8 cellular contexts compared by ENCODE assay signal in genomic region chr6:111709615-111710398, GRCh38.
A peak's percentile ranks its signal among the peaks of the same experiment; 100 is the strongest.
DNase-seq lines count a peak whose midpoint lies in the region; ATAC-seq and TF ChIP-seq lines count a peak whose summit lies in the region.

No MANE protein-coding gene starts in this region.

- H3K36me3 Mint-ChIP-seq in activated CD8-positive, alpha-beta memory T cell treated with anti-CD3 and anti-CD28 coated beads, Interleukin-2, amount 10 ng/mL, durations not matched to agents 7 days and 5 days, result peaks cover 48% of the 10 kb centered on the region
- peaks cover 43% of the 10 kb centered on the region for H3K36me3 Mint-ChIP-seq in endothelial cell (ENCODE audit: low read depth, unreplicated experiment)

- no peaks in the 10 kb centered on the region for H3K9me3 Mint-ChIP-seq in activated CD8-positive, alpha-beta memory T cell treated with anti-CD3 and anti-CD28 coated beads, Interleukin-2, amount 10 ng/mL, durations not matched to agents 7 days and 5 days (ENCODE audit: low read depth)
- H3K9me3 Mint-ChIP-seq in endothelial cell (ENCODE audit: unreplicated experiment), result no peaks in the 10 kb centered on the region

- 11 to 29% (median 20%) methylated on average over 5 of the region's 5 CpGs for WGBS in stomach, 5 donors

- peak; percentile 79 for TF ChIP-seq CTCF in endothelial cell (IDR thresholded peaks at IDR 0.05; ENCODE audit: unreplicated experiment)
- TF ChIP-seq CTCF in stomach (IDR thresholded peaks at IDR 0.05), result peak in 5 of 7 experiments; percentile 46 to 87 (median 76)

- intact Hi-C loops in stomach (cut with DNase I; ENCODE audit: low total_unique reads), result loop anchor here (5.0 to 10.0 kb wide), 2 partner anchors 287 to 325 kb away; no protein-coding TSS in a partner anchor

- no peak overlapping the region for H3K4me3 Mint-ChIP-seq in activated CD8-positive, alpha-beta memory T cell treated with anti-CD3 and anti-CD28 coated beads, Interleukin-2, amount 10 ng/mL, durations not matched to agents 7 days and 5 days
- H3K4me3 Mint-ChIP-seq in endothelial cell (ENCODE audit: unreplicated experiment), result no peak overlapping the region

- DNase-seq in COLO668 (lab: John Stamatoyannopoulos, UW; ENCODE audit: unreplicated experiment), result peak; percentile 21
- peak; percentile 71 for DNase-seq in NCI-H748 (lab: John Stamatoyannopoulos, UW; ENCODE audit: unreplicated experiment)
- peak; percentile 70 for DNase-seq in activated CD8-positive, alpha-beta memory T cell treated with anti-CD3 and anti-CD28 coated beads, Interleukin-2, amount 10 ng/mL, durations not matched to agents 7 days and 5 days
- peak; percentile 45 for DNase-seq in endothelial cell (ENCODE audit: low spot score)
- DNase-seq in stomach, result peak; percentile 69

- peak overlapping the region; percentile 73 for H3K27ac Mint-ChIP-seq in activated CD8-positive, alpha-beta memory T cell treated with anti-CD3 and anti-CD28 coated beads, Interleukin-2, amount 10 ng/mL, durations not matched to agents 7 days and 5 days
- peak overlapping the region; percentile 10 for H3K27ac Mint-ChIP-seq in endothelial cell (ENCODE audit: unreplicated experiment)

- ATAC-seq in GM19395 (IDR thresholded peaks at IDR 0.05; ENCODE audit: unreplicated experiment) (peak; percentile 91), HG03558 (IDR thresholded peaks at IDR 0.05; ENCODE audit: extremely low read depth, unreplicated experiment) (peak; percentile 62)
- peak; percentile 82 for ATAC-seq in activated CD8-positive, alpha-beta memory T cell treated with anti-CD3 and anti-CD28 coated beads, Interleukin-2, amount 10 ng/mL, durations not matched to agents 7 days and 5 days

- H3K4me3 ChIP-seq in muscle layer of colon (ENCODE audit: low read depth in 1 of 2, low read length in 2 of 2), result no peak overlapping the region
- no peak overlapping the region for H3K4me3 ChIP-seq in stomach

- H3K27me3 ChIP-seq in muscle layer of colon (ENCODE audit: control insufficient read depth in 1 of 2, insufficient read depth in 2 of 2, low read length in 2 of 2) (no peaks in the 10 kb centered on the region), stomach (no peaks in the 10 kb centered on the region)

- no peaks in the 10 kb centered on the region for H3K27me3 Mint-ChIP-seq in activated CD8-positive, alpha-beta memory T cell treated with anti-CD3 and anti-CD28 coated beads, Interleukin-2, amount 10 ng/mL, durations not matched to agents 7 days and 5 days
- H3K27me3 Mint-ChIP-seq in endothelial cell (ENCODE audit: unreplicated experiment), result peaks cover 9% of the 10 kb centered on the region

- peaks cover 47% of the 10 kb centered on the region for H3K4me1 Mint-ChIP-seq in activated CD8-positive, alpha-beta memory T cell treated with anti-CD3 and anti-CD28 coated beads, Interleukin-2, amount 10 ng/mL, durations not matched to agents 7 days and 5 days
- peaks cover 36% of the 10 kb centered on the region for H3K4me1 Mint-ChIP-seq in endothelial cell (ENCODE audit: unreplicated experiment)

- TF ChIP-seq POLR2A in stomach (IDR thresholded peaks at IDR 0.05), result no peak

- no peak for TF ChIP-seq EP300 in stomach (IDR thresholded peaks at IDR 0.05)

- peak overlapping the region; percentile 37 for H3K27ac ChIP-seq in muscle layer of colon (ENCODE audit: low read depth, low read length)
- peak overlapping the region in 4 of 5 donors; percentile 29 to 74 (median 56) for H3K27ac ChIP-seq in stomach

- H3K9ac ChIP-seq in muscle layer of colon (ENCODE audit: low read length), result no peak overlapping the region

- H3K9me3 ChIP-seq in muscle layer of colon (ENCODE audit: low read length), result no peaks in the 10 kb centered on the region
- no peaks in the 10 kb centered on the region for H3K9me3 ChIP-seq in stomach

- H3K36me3 ChIP-seq in muscle layer of colon (ENCODE audit: insufficient read depth, low read length), result no peaks in the 10 kb centered on the region
- peaks cover 7 to 27% (median 24%) of the 10 kb centered on the region in 4 donors for H3K36me3 ChIP-seq in stomach

- H3K4me1 ChIP-seq in muscle layer of colon (ENCODE audit: insufficient read depth, low read length), result peaks cover 50% of the 10 kb centered on the region
- H3K4me1 ChIP-seq in stomach, result peaks cover 24 to 53% (median 37%) of the 10 kb centered on the region in 4 donors

- CTCF ChIA-PET in activated CD8-positive, alpha-beta memory T cell treated with anti-CD3 and anti-CD28 coated beads, Interleukin-2, amount 10 ng/mL, durations not matched to agents 7 days and 5 days (lab: Charles Lee), result interaction anchor here (0.6 to 3.2 kb wide), 51 partner anchors 8 to 451 kb away, joined by 3 to 39 read pairs (median 4); partner anchors contain the start of gene FYN

Comparison
In these comparisons a context has a peak if more than half of its experiments do, and no peak if none do; other contexts are left out.
1. DNase-seq: peak in every context shown above with its lines; median percentile 71 in NCI-H748; 70 in activated CD8-positive, alpha-beta memory T cell treated with anti-CD3 and anti-CD28 coated beads, Interleukin-2, amount 10 ng/mL, durations not matched to agents 7 days and 5 days; 69 in stomach; 45 in endothelial cell; 21 in COLO668.